15 cellular contexts compared by ENCODE assay signal in the genomic region with DNA sequence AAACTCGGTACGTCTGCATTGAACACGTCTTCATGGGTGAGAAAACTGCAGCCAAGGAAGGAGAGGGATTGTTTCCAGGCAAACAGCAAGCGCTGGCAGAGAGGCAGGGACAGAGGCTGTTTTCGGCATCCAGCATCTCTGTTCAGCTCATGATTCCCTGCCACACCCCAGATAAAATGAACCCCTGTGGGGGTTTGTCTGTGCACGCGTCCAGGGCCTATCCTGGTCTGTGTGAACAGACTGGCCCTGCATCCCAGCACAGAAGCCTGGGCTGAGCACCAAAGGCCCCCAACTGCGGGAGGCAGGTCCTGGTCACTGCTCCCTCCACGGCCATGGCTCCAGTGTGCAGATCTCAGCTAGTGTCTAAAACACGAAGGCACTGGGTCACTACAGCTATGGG.
DNase-seq lines count a peak whose midpoint lies in the region; ATAC-seq and TF ChIP-seq lines count a peak whose summit lies in the region.
"Had no signal": no experiment of that assay in that cellular context is flagged by ENCODE, and none has a peak within 500 bp of the region (broad histone marks: within the 10 kb centered on the region; RNA-seq: fewer than 3 reads in every experiment).

No MANE protein-coding gene starts in this region.

- peaks cover 37% of the 10 kb centered on the region for H3K9me3 Mint-ChIP-seq in activated CD4-positive, alpha-beta memory T cell treated with anti-CD3 and anti-CD28 coated beads, Interleukin-2, amount 10 ng/mL, durations not matched to agents 7 days and 5 days
- H3K9me3 Mint-ChIP-seq in activated CD4-positive, alpha-beta memory T cell treated with anti-CD3 and anti-CD28 coated beads for 36 hours, result peaks cover 23% of the 10 kb centered on the region
- H3K9me3 Mint-ChIP-seq in neural crest cell, result peaks cover 10% of the 10 kb centered on the region

- H3K36me3 Mint-ChIP-seq in activated CD4-positive, alpha-beta memory T cell treated with anti-CD3 and anti-CD28 coated beads, Interleukin-2, amount 10 ng/mL, durations not matched to agents 7 days and 5 days (ENCODE audit: low read depth), result peaks cover 7% of the 10 kb centered on the region
- H3K36me3 Mint-ChIP-seq in activated CD4-positive, alpha-beta memory T cell treated with anti-CD3 and anti-CD28 coated beads for 36 hours, result peaks cover 6% of the 10 kb centered on the region
- H3K36me3 Mint-ChIP-seq in neural crest cell (ENCODE audit: low read depth), result no peaks in the 10 kb centered on the region

- peaks cover 22% of the 10 kb centered on the region for H3K27me3 Mint-ChIP-seq in activated CD4-positive, alpha-beta memory T cell treated with anti-CD3 and anti-CD28 coated beads, Interleukin-2, amount 10 ng/mL, durations not matched to agents 7 days and 5 days
- peaks cover 35% of the 10 kb centered on the region for H3K27me3 Mint-ChIP-seq in activated CD4-positive, alpha-beta memory T cell treated with anti-CD3 and anti-CD28 coated beads for 36 hours
- peaks cover 10% of the 10 kb centered on the region for H3K27me3 Mint-ChIP-seq in neural crest cell (ENCODE audit: low read depth)

- CTCF ChIA-PET in activated CD4-positive, alpha-beta memory T cell treated with anti-CD3 and anti-CD28 coated beads, Interleukin-2, amount 10 ng/mL, durations not matched to agents 7 days and 5 days (lab: Charles Lee), result no interaction called here
- CTCF ChIA-PET in activated CD4-positive, alpha-beta memory T cell treated with anti-CD3 and anti-CD28 coated beads for 36 hours (lab: Charles Lee), result no interaction called here

- peak; percentile 7 for DNase-seq in activated CD4-positive, alpha-beta memory T cell treated with anti-CD3 and anti-CD28 coated beads, Interleukin-2, amount 10 ng/mL, durations not matched to agents 7 days and 5 days
- no peak for DNase-seq in activated CD4-positive, alpha-beta memory T cell treated with anti-CD3 and anti-CD28 coated beads for 36 hours
- DNase-seq in left cardiac atrium (no peak), neural crest cell (ENCODE audit: low read depth, low spot score) (no peak), hippocampal formation (lab: John Stamatoyannopoulos, UW) (no peak), DMS153 treated with DMSO at 0.1 percent for 48 hours (lab: John Stamatoyannopoulos, UW; ENCODE audit: unreplicated experiment) (no peak)
- DNase-seq in central memory CD4-positive, alpha-beta T cell, result no peak
- DNase-seq: CD8-positive, alpha-beta memory T cell; NCI-H1092 treated with DMSO at 0.1 percent for 48 hours; NCI-H187; NCI-H446; NCI-H748 treated with DMSO at 0.1 percent for 48 hours; PC-9; SIG-M5 had no signal

- no peak overlapping the region for H3K4me3 Mint-ChIP-seq in activated CD4-positive, alpha-beta memory T cell treated with anti-CD3 and anti-CD28 coated beads, Interleukin-2, amount 10 ng/mL, durations not matched to agents 7 days and 5 days
- H3K4me3 Mint-ChIP-seq in activated CD4-positive, alpha-beta memory T cell treated with anti-CD3 and anti-CD28 coated beads for 36 hours, result no peak overlapping the region
- H3K4me3 Mint-ChIP-seq in neural crest cell, result no peak overlapping the region
- H3K4me3 Mint-ChIP-seq: CD8-positive, alpha-beta memory T cell had no signal

- ATAC-seq in left cardiac atrium, result peak; percentile 27 to 37
- no peak for ATAC-seq in HG03432 (IDR thresholded peaks at IDR 0.05; ENCODE audit: unreplicated experiment)

- intact Hi-C loops in activated CD4-positive, alpha-beta memory T cell treated with anti-CD3 and anti-CD28 coated beads for 36 hours (cut with micrococcal nuclease), result no loop called here
- intact Hi-C loops in left cardiac atrium (cut with DNase I), result no loop called here

- H3K27ac Mint-ChIP-seq in activated CD4-positive, alpha-beta memory T cell treated with anti-CD3 and anti-CD28 coated beads, Interleukin-2, amount 10 ng/mL, durations not matched to agents 7 days and 5 days, result no peak overlapping the region
- H3K27ac Mint-ChIP-seq in activated CD4-positive, alpha-beta memory T cell treated with anti-CD3 and anti-CD28 coated beads for 36 hours, result no peak overlapping the region
- peak overlapping the region; percentile 59 for H3K27ac Mint-ChIP-seq in neural crest cell (ENCODE audit: unreplicated experiment)
- H3K27ac Mint-ChIP-seq: CD8-positive, alpha-beta memory T cell had no signal

- POLR2A ChIA-PET in activated CD4-positive, alpha-beta memory T cell treated with anti-CD3 and anti-CD28 coated beads, Interleukin-2, amount 10 ng/mL, durations not matched to agents 7 days and 5 days (lab: Charles Lee), result no interaction called here
- POLR2A ChIA-PET in activated CD4-positive, alpha-beta memory T cell treated with anti-CD3 and anti-CD28 coated beads for 36 hours (lab: Charles Lee), result no interaction called here

- H3K4me1 Mint-ChIP-seq in activated CD4-positive, alpha-beta memory T cell treated with anti-CD3 and anti-CD28 coated beads, Interleukin-2, amount 10 ng/mL, durations not matched to agents 7 days and 5 days, result peaks cover 15% of the 10 kb centered on the region
- peaks cover 3% of the 10 kb centered on the region for H3K4me1 Mint-ChIP-seq in activated CD4-positive, alpha-beta memory T cell treated with anti-CD3 and anti-CD28 coated beads for 36 hours (ENCODE audit: low read depth)
- no peaks in the 10 kb centered on the region for H3K4me1 Mint-ChIP-seq in neural crest cell

- no peak for TF ChIP-seq CTCF in neural crest cell (conservative IDR thresholded peaks at IDR 0.05)
